ENCODE assay signal across 10 cellular contexts in genomic region chr3:38646630-38647029, GRCh38. TPM values are rescaled to one million over a fixed set of nuclear protein-coding genes. Genes with fewer than 3 reads are reported as not detected.
A peak's percentile ranks its signal among the peaks of the same experiment; 100 is the strongest.
DNase-seq lines count a peak whose midpoint lies in the region; ATAC-seq and TF ChIP-seq lines count a peak whose summit lies in the region.
"Had no signal": no experiment of that assay in that cellular context is flagged by ENCODE, and none has a peak within 500 bp of the region (broad histone marks: within the 10 kb centered on the region; RNA-seq: fewer than 3 reads in every experiment).

No MANE protein-coding gene starts in this region.

- DNase-seq in heart right ventricle (no peak), Right ventricle myocardium inferior (ENCODE audit: missing footprints) (no peak), NCI-H748 (lab: John Stamatoyannopoulos, UW; ENCODE audit: unreplicated experiment) (peak; percentile 53), epithelial cell of esophagus (ENCODE audit: low read depth) (peak; percentile 21), ureter (ENCODE audit: low spot score) (peak; percentile 17), gastrocnemius medialis (no peak)

- in situ Hi-C loops in gastrocnemius medialis (cut with MboI; ENCODE audit: low sequenced_read_pairs in 4 of 4), result loop anchor here in 3 of 4 donors (10.0 kb wide), 1 partner anchor 122 kb away; no protein-coding TSS in a partner anchor

- intact Hi-C loops in heart right ventricle (cut with DNase I), result loop anchor here in 3 of 10 donors (2.0 to 5.0 kb wide), 3 partner anchors 34 to 66 kb away; no protein-coding TSS in a partner anchor
- intact Hi-C loops in Right ventricle myocardium inferior (cut with DNase I), result no loop called here
- intact Hi-C loops in gastrocnemius medialis (cut with DNase I; ENCODE audit: low total_unique reads), result no loop called here

- ATAC-seq in heart right ventricle (no peak), Right ventricle myocardium inferior (no peak), GM19467 (IDR thresholded peaks at IDR 0.05; ENCODE audit: unreplicated experiment) (no peak), HG03460 (IDR thresholded peaks at IDR 0.05; ENCODE audit: unreplicated experiment) (no peak), gastrocnemius medialis (no peak)
- ATAC-seq: body of pancreas had no signal

- TF ChIP-seq CTCF in heart right ventricle (IDR thresholded peaks at IDR 0.05) (peak in 5 of 9 donors; percentile 19 to 37 (median 29)), epithelial cell of esophagus (IDR thresholded peaks at IDR 0.05; ENCODE audit: insufficient read depth, low read depth, low read length, missing control alignments) (peak; percentile 23), gastrocnemius medialis (IDR thresholded peaks at IDR 0.05 in 4 of 5, conservative IDR thresholded peaks at IDR 0.05 in 1 of 5) (no peak)

- no peaks in the 10 kb centered on the region for H3K36me3 ChIP-seq in heart right ventricle
- no peaks in the 10 kb centered on the region for H3K36me3 ChIP-seq in gastrocnemius medialis
- H3K36me3 ChIP-seq: neutrophil had no signal

- no peak overlapping the region for H3K4me3 ChIP-seq in heart right ventricle
- H3K4me3 ChIP-seq in epithelial cell of esophagus (ENCODE audit: low read length), result no peak overlapping the region
- no peak overlapping the region for H3K4me3 ChIP-seq in gastrocnemius medialis
- H3K4me3 ChIP-seq: body of pancreas had no signal

- H3K27ac ChIP-seq in heart right ventricle (peak overlapping the region in 9 of 10 donors; percentile 43 to 98 (median 92)), gastrocnemius medialis (no peak overlapping the region)
- H3K27ac ChIP-seq: body of pancreas, neutrophil had no signal

- no peak for TF ChIP-seq POLR2A in gastrocnemius medialis (IDR thresholded peaks at IDR 0.05)

- H3K27me3 ChIP-seq in heart right ventricle (peaks cover 0 to 43% (median 23%) of the 10 kb centered on the region in 7 donors), gastrocnemius medialis (peaks cover 19 to 25% (median 19%) of the 10 kb centered on the region in 3 donors)

- 66 to 67% methylated on average over 3 of the region's 3 CpGs for WGBS in heart right ventricle, 2 donors

- no peaks in the 10 kb centered on the region for H3K9me3 ChIP-seq in heart right ventricle
- H3K9me3 ChIP-seq in gastrocnemius medialis, result no peaks in the 10 kb centered on the region
- H3K9me3 ChIP-seq: body of pancreas, neutrophil had no signal

- H3K4me1 ChIP-seq in heart right ventricle (peaks cover 7 to 79% (median 33%) of the 10 kb centered on the region in 9 donors), gastrocnemius medialis (peaks cover 6 to 10% of the 10 kb centered on the region in 2 donors)

RNA-seq across cellular contexts. Expression of gene SCN5A, which starts 2.9 kb away (rescaled TPM):
- total RNA-seq in heart right ventricle (100 to 1,000 TPM; 122 to 254 (median 182) TPM), Right ventricle myocardium inferior (163 TPM), ureter (3.5 TPM), gastrocnemius medialis (1 to 10 TPM in 2 of 4 donors, under 1 TPM in 1, not detected in 1; 0.05 to 4.3 (median 2.8) TPM)
- 10 to 100 TPM; 29.9 to 61.5 TPM for polyA plus RNA-seq in heart right ventricle

Comparison
In these comparisons a context has a peak if more than half of its experiments do, and no peak if none do; other contexts are left out.
1. DNase-seq: peak in NCI-H748 (single experiment), epithelial cell of esophagus (single experiment) and ureter (single experiment); none in heart right ventricle (0 of 2), Right ventricle myocardium inferior (single experiment) and gastrocnemius medialis (0 of 2).
2. H3K27ac ChIP-seq: peak in heart right ventricle (9 of 10); none in gastrocnemius medialis (0 of 4).
3. CTCF ChIP-seq: peak in heart right ventricle (5 of 9) and epithelial cell of esophagus (single experiment); none in gastrocnemius medialis (0 of 5).
4. RNA of gene SCN5A, which starts 2.9 kb away (total RNA-seq): 122 to 254 TPM in heart right ventricle and 163 TPM in Right ventricle myocardium inferior (single experiment); 3.5 TPM in ureter (single experiment) and 0.05 to 4.3 TPM in gastrocnemius medialis; every median in the first group is over 10 times any median in the second.